In the genomic region with DNA sequence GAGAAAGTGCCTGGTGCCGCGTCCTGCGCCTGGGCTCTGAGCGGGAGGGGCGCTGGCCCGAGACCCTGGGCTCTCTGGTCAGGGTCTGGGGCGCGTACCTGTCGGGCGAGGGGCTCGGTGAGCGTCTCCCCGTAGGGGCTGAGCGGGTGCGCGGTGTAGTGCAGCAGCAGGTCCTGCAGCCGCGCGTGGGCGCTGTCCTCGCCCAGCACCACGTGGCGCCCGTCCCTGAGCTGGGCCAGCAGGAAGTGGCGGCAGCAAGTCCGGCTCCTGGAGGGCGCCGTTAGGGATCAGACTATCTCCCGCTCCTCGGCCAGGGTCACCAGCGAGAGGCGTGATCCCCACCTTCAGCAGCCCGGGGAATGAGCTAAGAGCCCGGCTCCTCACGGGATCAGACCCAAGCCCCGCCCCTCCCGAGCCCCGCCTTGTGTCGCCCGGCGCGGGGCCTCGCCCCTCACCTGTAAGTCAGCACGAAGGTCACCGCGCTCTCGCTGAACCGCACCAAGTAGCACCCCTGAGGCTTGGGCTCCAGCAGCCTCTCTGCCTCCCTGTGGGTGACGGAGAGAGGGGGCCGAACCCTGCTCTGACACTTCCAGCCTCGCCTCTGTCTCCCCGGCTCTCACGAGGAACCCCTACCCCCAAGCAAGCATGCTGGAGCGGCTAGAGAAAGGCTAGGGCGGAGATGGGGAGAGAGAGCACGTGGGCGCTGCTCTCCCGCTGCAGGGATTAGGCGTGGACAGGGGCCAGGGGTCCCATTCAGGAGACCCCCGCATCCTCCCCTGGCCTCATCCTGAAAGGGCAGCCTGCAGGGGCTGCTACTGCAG, we compare ENCODE assay signal across 1 cellular context.
TF ChIP-seq lines count a peak whose summit lies in the region.

No MANE protein-coding gene starts in this region.

TF ChIP-seq in K562, 482 proteins besides CTCF, POLR2A, EP300 and RAD21 (continued from another document and continues in another):
- no peak for TF ChIP-seq MIER1 (IDR thresholded peaks at IDR 0.05; ENCODE audit: low read depth)
- TF ChIP-seq RUNX1 (IDR thresholded peaks at IDR 0.05; ENCODE audit: low read depth): no peak; the same call in 1 of the 2 replicates
- no peak; the same call in 1 of the 2 replicates for TF ChIP-seq NFIC (IDR thresholded peaks at IDR 0.05)
- no peak for TF ChIP-seq BMI1 (IDR thresholded peaks at IDR 0.05; ENCODE audit: low read length)
- TF ChIP-seq, protein P1, sequence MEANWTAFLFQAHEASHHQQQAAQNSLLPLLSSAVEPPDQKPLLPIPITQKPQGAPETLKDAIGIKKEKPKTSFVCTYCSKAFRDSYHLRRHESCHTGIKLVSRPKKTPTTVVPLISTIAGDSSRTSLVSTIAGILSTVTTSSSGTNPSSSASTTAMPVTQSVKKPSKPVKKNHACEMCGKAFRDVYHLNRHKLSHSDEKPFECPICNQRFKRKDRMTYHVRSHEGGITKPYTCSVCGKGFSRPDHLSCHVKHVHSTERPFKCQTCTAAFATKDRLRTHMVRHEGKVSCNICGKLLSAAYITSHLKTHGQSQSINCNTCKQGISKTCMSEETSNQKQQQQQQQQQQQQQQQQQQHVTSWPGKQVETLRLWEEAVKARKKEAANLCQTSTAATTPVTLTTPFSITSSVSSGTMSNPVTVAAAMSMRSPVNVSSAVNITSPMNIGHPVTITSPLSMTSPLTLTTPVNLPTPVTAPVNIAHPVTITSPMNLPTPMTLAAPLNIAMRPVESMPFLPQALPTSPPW (CRISPR knock-in tag; IDR thresholded peaks at IDR 0.05): peak; percentile 53
- no peak for TF ChIP-seq ZNF12 (CRISPR knock-in tag; IDR thresholded peaks at IDR 0.05)
- TF ChIP-seq ZNF224 (CRISPR knock-in tag; IDR thresholded peaks at IDR 0.05): no peak; the same call in 1 of the 2 replicates
- TF ChIP-seq ZNF583 (CRISPR knock-in tag; IDR thresholded peaks at IDR 0.05): peak; percentile 67; the same call in 1 of the 2 replicates
- TF ChIP-seq, protein P2, sequence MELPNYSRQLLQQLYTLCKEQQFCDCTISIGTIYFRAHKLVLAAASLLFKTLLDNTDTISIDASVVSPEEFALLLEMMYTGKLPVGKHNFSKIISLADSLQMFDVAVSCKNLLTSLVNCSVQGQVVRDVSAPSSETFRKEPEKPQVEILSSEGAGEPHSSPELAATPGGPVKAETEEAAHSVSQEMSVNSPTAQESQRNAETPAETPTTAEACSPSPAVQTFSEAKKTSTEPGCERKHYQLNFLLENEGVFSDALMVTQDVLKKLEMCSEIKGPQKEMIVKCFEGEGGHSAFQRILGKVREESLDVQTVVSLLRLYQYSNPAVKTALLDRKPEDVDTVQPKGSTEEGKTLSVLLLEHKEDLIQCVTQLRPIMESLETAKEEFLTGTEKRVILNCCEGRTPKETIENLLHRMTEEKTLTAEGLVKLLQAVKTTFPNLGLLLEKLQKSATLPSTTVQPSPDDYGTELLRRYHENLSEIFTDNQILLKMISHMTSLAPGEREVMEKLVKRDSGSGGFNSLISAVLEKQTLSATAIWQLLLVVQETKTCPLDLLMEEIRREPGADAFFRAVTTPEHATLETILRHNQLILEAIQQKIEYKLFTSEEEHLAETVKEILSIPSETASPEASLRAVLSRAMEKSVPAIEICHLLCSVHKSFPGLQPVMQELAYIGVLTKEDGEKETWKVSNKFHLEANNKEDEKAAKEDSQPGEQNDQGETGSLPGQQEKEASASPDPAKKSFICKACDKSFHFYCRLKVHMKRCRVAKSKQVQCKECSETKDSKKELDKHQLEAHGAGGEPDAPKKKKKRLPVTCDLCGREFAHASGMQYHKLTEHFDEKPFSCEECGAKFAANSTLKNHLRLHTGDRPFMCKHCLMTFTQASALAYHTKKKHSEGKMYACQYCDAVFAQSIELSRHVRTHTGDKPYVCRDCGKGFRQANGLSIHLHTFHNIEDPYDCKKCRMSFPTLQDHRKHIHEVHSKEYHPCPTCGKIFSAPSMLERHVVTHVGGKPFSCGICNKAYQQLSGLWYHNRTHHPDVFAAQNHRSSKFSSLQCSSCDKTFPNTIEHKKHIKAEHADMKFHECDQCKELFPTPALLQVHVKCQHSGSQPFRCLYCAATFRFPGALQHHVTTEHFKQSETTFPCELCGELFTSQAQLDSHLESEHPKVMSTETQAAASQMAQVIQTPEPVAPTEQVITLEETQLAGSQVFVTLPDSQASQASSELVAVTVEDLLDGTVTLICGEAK (IDR thresholded peaks at IDR 0.05): peak; percentile 60
- TF ChIP-seq, protein P2 (CRISPR knock-in tag; IDR thresholded peaks at IDR 0.05): no peak
- TF ChIP-seq KHSRP (IDR thresholded peaks at IDR 0.05): no peak
- TF ChIP-seq, protein P3, sequence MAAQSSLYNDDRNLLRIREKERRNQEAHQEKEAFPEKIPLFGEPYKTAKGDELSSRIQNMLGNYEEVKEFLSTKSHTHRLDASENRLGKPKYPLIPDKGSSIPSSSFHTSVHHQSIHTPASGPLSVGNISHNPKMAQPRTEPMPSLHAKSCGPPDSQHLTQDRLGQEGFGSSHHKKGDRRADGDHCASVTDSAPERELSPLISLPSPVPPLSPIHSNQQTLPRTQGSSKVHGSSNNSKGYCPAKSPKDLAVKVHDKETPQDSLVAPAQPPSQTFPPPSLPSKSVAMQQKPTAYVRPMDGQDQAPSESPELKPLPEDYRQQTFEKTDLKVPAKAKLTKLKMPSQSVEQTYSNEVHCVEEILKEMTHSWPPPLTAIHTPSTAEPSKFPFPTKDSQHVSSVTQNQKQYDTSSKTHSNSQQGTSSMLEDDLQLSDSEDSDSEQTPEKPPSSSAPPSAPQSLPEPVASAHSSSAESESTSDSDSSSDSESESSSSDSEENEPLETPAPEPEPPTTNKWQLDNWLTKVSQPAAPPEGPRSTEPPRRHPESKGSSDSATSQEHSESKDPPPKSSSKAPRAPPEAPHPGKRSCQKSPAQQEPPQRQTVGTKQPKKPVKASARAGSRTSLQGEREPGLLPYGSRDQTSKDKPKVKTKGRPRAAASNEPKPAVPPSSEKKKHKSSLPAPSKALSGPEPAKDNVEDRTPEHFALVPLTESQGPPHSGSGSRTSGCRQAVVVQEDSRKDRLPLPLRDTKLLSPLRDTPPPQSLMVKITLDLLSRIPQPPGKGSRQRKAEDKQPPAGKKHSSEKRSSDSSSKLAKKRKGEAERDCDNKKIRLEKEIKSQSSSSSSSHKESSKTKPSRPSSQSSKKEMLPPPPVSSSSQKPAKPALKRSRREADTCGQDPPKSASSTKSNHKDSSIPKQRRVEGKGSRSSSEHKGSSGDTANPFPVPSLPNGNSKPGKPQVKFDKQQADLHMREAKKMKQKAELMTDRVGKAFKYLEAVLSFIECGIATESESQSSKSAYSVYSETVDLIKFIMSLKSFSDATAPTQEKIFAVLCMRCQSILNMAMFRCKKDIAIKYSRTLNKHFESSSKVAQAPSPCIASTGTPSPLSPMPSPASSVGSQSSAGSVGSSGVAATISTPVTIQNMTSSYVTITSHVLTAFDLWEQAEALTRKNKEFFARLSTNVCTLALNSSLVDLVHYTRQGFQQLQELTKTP (IDR thresholded peaks at IDR 0.05; ENCODE audit: low read depth in 1 of 2, partially characterized antibody in 2 of 2): no peak
- TF ChIP-seq, protein P4, sequence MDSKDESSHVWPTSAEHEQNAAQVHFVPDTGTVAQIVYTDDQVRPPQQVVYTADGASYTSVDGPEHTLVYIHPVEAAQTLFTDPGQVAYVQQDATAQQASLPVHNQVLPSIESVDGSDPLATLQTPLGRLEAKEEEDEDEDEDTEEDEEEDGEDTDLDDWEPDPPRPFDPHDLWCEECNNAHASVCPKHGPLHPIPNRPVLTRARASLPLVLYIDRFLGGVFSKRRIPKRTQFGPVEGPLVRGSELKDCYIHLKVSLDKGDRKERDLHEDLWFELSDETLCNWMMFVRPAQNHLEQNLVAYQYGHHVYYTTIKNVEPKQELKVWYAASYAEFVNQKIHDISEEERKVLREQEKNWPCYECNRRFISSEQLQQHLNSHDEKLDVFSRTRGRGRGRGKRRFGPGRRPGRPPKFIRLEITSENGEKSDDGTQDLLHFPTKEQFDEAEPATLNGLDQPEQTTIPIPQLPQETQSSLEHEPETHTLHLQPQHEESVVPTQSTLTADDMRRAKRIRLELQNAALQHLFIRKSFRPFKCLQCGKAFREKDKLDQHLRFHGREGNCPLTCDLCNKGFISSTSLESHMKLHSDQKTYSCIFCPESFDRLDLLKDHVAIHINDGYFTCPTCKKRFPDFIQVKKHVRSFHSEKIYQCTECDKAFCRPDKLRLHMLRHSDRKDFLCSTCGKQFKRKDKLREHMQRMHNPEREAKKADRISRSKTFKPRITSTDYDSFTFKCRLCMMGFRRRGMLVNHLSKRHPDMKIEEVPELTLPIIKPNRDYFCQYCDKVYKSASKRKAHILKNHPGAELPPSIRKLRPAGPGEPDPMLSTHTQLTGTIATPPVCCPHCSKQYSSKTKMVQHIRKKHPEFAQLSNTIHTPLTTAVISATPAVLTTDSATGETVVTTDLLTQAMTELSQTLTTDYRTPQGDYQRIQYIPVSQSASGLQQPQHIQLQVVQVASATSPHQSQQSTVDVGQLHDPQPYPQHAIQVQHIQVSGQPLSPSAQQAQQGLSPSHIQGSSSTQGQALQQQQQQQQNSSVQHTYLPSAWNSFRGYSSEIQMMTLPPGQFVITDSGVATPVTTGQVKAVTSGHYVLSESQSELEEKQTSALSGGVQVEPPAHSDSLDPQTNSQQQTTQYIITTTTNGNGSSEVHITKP (IDR thresholded peaks at IDR 0.05; ENCODE audit: partially characterized antibody): peak; percentile 34
- TF ChIP-seq, protein P5, sequence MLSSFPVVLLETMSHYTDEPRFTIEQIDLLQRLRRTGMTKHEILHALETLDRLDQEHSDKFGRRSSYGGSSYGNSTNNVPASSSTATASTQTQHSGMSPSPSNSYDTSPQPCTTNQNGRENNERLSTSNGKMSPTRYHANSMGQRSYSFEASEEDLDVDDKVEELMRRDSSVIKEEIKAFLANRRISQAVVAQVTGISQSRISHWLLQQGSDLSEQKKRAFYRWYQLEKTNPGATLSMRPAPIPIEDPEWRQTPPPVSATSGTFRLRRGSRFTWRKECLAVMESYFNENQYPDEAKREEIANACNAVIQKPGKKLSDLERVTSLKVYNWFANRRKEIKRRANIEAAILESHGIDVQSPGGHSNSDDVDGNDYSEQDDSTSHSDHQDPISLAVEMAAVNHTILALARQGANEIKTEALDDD (IDR thresholded peaks at IDR 0.05): no peak
- TF ChIP-seq, protein P6, sequence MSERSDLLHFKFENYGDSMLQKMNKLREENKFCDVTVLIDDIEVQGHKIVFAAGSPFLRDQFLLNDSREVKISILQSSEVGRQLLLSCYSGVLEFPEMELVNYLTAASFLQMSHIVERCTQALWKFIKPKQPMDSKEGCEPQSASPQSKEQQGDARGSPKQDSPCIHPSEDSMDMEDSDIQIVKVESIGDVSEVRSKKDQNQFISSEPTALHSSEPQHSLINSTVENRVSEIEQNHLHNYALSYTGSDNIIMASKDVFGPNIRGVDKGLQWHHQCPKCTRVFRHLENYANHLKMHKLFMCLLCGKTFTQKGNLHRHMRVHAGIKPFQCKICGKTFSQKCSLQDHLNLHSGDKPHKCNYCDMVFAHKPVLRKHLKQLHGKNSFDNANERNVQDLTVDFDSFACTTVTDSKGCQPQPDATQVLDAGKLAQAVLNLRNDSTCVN (CRISPR knock-in tag; IDR thresholded peaks at IDR 0.05): no peak
- TF ChIP-seq XRCC5 (IDR thresholded peaks at IDR 0.05; ENCODE audit: low read depth, low read length): no peak; the same call in 1 of the 2 replicates
- TF ChIP-seq ZNF354B (CRISPR knock-in tag; IDR thresholded peaks at IDR 0.05): no peak
- peak; percentile 73 for TF ChIP-seq TBP (optimal IDR thresholded peaks at IDR 0.05; ENCODE audit: low read depth, low read length)
- peak; percentile 59; the same call in 1 of the 2 replicates for TF ChIP-seq POLR2AphosphoS5 (IDR thresholded peaks at IDR 0.05; ENCODE audit: control insufficient read depth, insufficient read depth, low read depth, low read length)
- no peak for TF ChIP-seq ZNF551 (CRISPR knock-in tag; IDR thresholded peaks at IDR 0.05)
- TF ChIP-seq, protein P7, sequence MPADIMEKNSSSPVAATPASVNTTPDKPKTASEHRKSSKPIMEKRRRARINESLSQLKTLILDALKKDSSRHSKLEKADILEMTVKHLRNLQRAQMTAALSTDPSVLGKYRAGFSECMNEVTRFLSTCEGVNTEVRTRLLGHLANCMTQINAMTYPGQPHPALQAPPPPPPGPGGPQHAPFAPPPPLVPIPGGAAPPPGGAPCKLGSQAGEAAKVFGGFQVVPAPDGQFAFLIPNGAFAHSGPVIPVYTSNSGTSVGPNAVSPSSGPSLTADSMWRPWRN (IDR thresholded peaks at IDR 0.05; ENCODE audit: low read depth): no peak
- no peak; the same call in 1 of the 2 replicates for TF ChIP-seq GATAD2B (IDR thresholded peaks at IDR 0.05; ENCODE audit: borderline replicate concordance)
- no peak for TF ChIP-seq MBD2 (IDR thresholded peaks at IDR 0.05; ENCODE audit: borderline replicate concordance, low read depth)
- TF ChIP-seq ZBED1 (IDR thresholded peaks at IDR 0.05): no peak
- no peak; the same call in 1 of the 2 replicates for TF ChIP-seq CBFA2T2 (conservative IDR thresholded peaks at IDR 0.05)
- TF ChIP-seq HDAC6 (IDR thresholded peaks at IDR 0.05; ENCODE audit: low read depth, low read length): no peak
- peak; percentile 83 for TF ChIP-seq SAP30 (IDR thresholded peaks at IDR 0.05; ENCODE audit: borderline replicate concordance, insufficient read depth, low read depth, low read length, poor library complexity, severe bottlenecking)
- no peak for TF ChIP-seq ZNF780A (CRISPR knock-in tag; IDR thresholded peaks at IDR 0.05)
- TF ChIP-seq RHOXF2B (CRISPR knock-in tag; conservative IDR thresholded peaks at IDR 0.05): no peak
- no peak for TF ChIP-seq RBM14 (IDR thresholded peaks at IDR 0.05; ENCODE audit: borderline replicate concordance, insufficient read depth, low read depth, low read length)
- TF ChIP-seq, protein P8, sequence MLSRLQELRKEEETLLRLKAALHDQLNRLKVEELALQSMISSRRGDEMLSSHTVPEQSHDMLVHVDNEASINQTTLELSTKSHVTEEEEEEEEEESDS (CRISPR knock-in tag; IDR thresholded peaks at IDR 0.05): no peak
